In the genomic region with DNA sequence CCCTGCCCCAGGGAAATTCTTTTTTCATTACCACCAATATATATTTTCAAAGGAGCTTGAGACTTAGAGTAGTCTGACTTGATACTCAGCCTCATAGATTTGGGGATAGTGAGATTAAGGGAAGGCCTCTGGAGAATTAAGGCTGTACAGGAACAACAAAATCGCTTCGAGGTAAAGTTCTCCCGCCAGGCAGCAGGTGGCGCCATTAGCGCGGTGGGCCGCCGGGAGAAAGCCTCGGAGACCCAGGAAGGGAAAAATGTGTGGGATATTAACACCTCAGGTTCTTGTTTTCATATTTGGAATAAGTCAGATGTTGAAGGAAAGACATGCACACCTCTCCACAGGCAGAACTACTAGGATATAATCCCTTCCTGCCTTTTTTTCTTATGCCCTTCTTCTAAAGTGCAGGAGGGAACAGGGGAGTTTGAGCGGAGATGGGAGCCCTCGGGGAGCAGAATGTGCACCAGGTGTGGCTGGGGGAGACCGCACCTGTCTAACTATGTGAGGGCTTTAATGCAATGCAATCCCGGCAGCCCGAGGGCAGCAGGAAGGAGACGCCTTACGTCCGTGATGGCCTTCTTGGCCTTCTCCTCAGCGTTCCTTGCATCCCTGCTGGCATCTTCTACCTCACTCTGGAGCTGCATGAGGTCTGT, we compare ENCODE assay signal across 9 cellular contexts. TPM values are rescaled to one million over a fixed set of nuclear protein-coding genes. Genes with fewer than 3 reads are reported as not detected.
DNase-seq lines count a peak whose midpoint lies in the region; ATAC-seq lines count a peak whose summit lies in the region.
"Had no signal": no experiment of that assay in that cellular context is flagged by ENCODE, and none has a peak within 500 bp of the region (broad histone marks: within the 10 kb centered on the region; RNA-seq: fewer than 3 reads in every experiment).

No MANE protein-coding gene starts in this region.

- H3K27ac Mint-ChIP-seq in activated naive CD8-positive, alpha-beta T cell treated with anti-CD3 and anti-CD28 coated beads for 36 hours: no peak overlapping the region

- H3K9me3 ChIP-seq in Karpas-422 (ENCODE audit: low read length): no peaks in the 10 kb centered on the region

- no peaks in the 10 kb centered on the region for H3K27me3 Mint-ChIP-seq in activated naive CD8-positive, alpha-beta T cell treated with anti-CD3 and anti-CD28 coated beads for 36 hours
- H3K27me3 Mint-ChIP-seq: CD8-positive, alpha-beta memory T cell had no signal

- H3K36me3 ChIP-seq in Karpas-422 (ENCODE audit: insufficient read depth, low read length): no peaks in the 10 kb centered on the region; the same call in 1 of the 2 replicates

- H2AFZ ChIP-seq in Karpas-422 (ENCODE audit: low read length): peak overlapping the region; percentile 82

- no peaks in the 10 kb centered on the region for H3K9me2 ChIP-seq in Karpas-422 (replicated peaks; ENCODE audit: insufficient read depth, low read length)

- H3K4me3 Mint-ChIP-seq in activated naive CD8-positive, alpha-beta T cell treated with anti-CD3 and anti-CD28 coated beads for 36 hours: no peak overlapping the region
- H3K4me3 Mint-ChIP-seq: CD8-positive, alpha-beta memory T cell had no signal

- no peak overlapping the region for H3K4me2 ChIP-seq in Karpas-422 (ENCODE audit: low read depth, low read length, poor library complexity, severe bottlenecking)

- H3K4me1 ChIP-seq in Karpas-422 (ENCODE audit: low read length): peaks cover 7% of the 10 kb centered on the region

- no peaks in the 10 kb centered on the region for H3K79me2 ChIP-seq in Karpas-422 (ENCODE audit: low read length)

- H3K27ac ChIP-seq in Karpas-422 (ENCODE audit: low read length): no peak overlapping the region

- H3K9ac ChIP-seq in Karpas-422 (ENCODE audit: low read length): no peak overlapping the region

- ATAC-seq in GM18498 (IDR thresholded peaks at IDR 0.05; ENCODE audit: unreplicated experiment): no peak
- ATAC-seq in HG03571 (IDR thresholded peaks at IDR 0.05; ENCODE audit: unreplicated experiment): no peak

- peaks cover 28% of the 10 kb centered on the region for H3K36me3 Mint-ChIP-seq in activated naive CD8-positive, alpha-beta T cell treated with anti-CD3 and anti-CD28 coated beads for 36 hours

- peak; percentile 25 for DNase-seq in NCI-H2171 treated with DMSO at 0.1 percent for 48 hours (lab: John Stamatoyannopoulos, UW)
- no peak for DNase-seq in NCI-H2171 (lab: John Stamatoyannopoulos, UW)
- peak; percentile 65 for DNase-seq in Karpas-422
- peak; percentile 28 for DNase-seq in activated naive CD8-positive, alpha-beta T cell treated with anti-CD3 and anti-CD28 coated beads for 36 hours
- peak; percentile 59 for DNase-seq in left kidney (ENCODE audit: low read depth, low spot score)
- DNase-seq in effector CD8-positive, alpha-beta T cell (lab: John Stamatoyannopoulos, UW): no peak

- H3K4me3 ChIP-seq in Karpas-422 (ENCODE audit: low read length): no peak overlapping the region

- H3K4me1 Mint-ChIP-seq in activated naive CD8-positive, alpha-beta T cell treated with anti-CD3 and anti-CD28 coated beads for 36 hours: peaks cover 5% of the 10 kb centered on the region

- H4K20me1 ChIP-seq in Karpas-422 (ENCODE audit: insufficient read depth, low read depth, low read length): no peaks in the 10 kb centered on the region

- H3K27me3 ChIP-seq in Karpas-422 (ENCODE audit: low read length): no peaks in the 10 kb centered on the region

- H3K9me3 Mint-ChIP-seq in activated naive CD8-positive, alpha-beta T cell treated with anti-CD3 and anti-CD28 coated beads for 36 hours: no peaks in the 10 kb centered on the region
- H3K9me3 Mint-ChIP-seq: CD8-positive, alpha-beta memory T cell had no signal

RNA-seq across cellular contexts. Expression of gene MYH3, which starts 25.9 kb away (rescaled TPM):
- total RNA-seq in Karpas-422 (2014; rRNA removed; shearing (Covaris generic); ENCODE audit: low replicate concordance): 1.0 and 1.7 TPM in 2 replicates
- total RNA-seq in activated naive CD8-positive, alpha-beta T cell treated with anti-CD3 and anti-CD28 coated beads for 36 hours: 1 to 10 TPM; 3.2 to 3.4 TPM

Comparison
In these comparisons a context has a peak if more than half of its experiments do, and no peak if none do; other contexts are left out.
1. DNase-seq: peak in NCI-H2171 treated with DMSO at 0.1 percent for 48 hours (single experiment), Karpas-422 (single experiment), activated naive CD8-positive, alpha-beta T cell treated with anti-CD3 and anti-CD28 coated beads for 36 hours (single experiment) and left kidney (single experiment); none in NCI-H2171 (single experiment) and effector CD8-positive, alpha-beta T cell (single experiment).